In genomic region chr9:120689860-120690259, GRCh38 we compare ENCODE assay signal across 13 cellular contexts. TPM values are rescaled to one million over a fixed set of nuclear protein-coding genes. Genes with fewer than 3 reads are reported as not detected.
DNase-seq lines count a peak whose midpoint lies in the region; ATAC-seq and TF ChIP-seq lines count a peak whose summit lies in the region.
"Had no signal": no experiment of that assay in that cellular context is flagged by ENCODE, and none has a peak within 500 bp of the region (broad histone marks: within the 10 kb centered on the region; RNA-seq: fewer than 3 reads in every experiment).

No MANE protein-coding gene starts in this region.

- ATAC-seq in GM18868 (IDR thresholded peaks at IDR 0.05; ENCODE audit: unreplicated experiment) = no peak
- no peak for ATAC-seq in GM19324 (IDR thresholded peaks at IDR 0.05; ENCODE audit: low FRiP score, unreplicated experiment)
- ATAC-seq in naive thymus-derived CD8-positive, alpha-beta T cell = no peak

- POLR2A ChIA-PET in naive thymus-derived CD8-positive, alpha-beta T cell (lab: Charles Lee) = no interaction called here

- no peak overlapping the region for H3K4me3 Mint-ChIP-seq in naive thymus-derived CD8-positive, alpha-beta T cell
- H3K4me3 Mint-ChIP-seq: activated naive CD4-positive, alpha-beta T cell treated with anti-CD3 and anti-CD28 coated beads, Interleukin-2, amount 50 U/mL, for 24 hours had no signal

- H3K27ac Mint-ChIP-seq in naive thymus-derived CD8-positive, alpha-beta T cell = no peak overlapping the region
- H3K27ac Mint-ChIP-seq: activated naive CD4-positive, alpha-beta T cell treated with anti-CD3 and anti-CD28 coated beads, Interleukin-2, amount 50 U/mL, for 24 hours had no signal

- no peak for TF ChIP-seq CTCF in GM20000 (IDR thresholded peaks at IDR 0.05; ENCODE audit: extremely low read depth, missing control alignments)

- H3K36me3 Mint-ChIP-seq in naive thymus-derived CD8-positive, alpha-beta T cell = peaks cover 0 to 16% (median 13%) of the 10 kb centered on the region in 3 donors

- peaks cover 0 to 3% (median 0%) of the 10 kb centered on the region in 9 donors for H3K9me3 Mint-ChIP-seq in naive thymus-derived CD8-positive, alpha-beta T cell
- H3K9me3 Mint-ChIP-seq: activated naive CD4-positive, alpha-beta T cell treated with anti-CD3 and anti-CD28 coated beads, Interleukin-2, amount 50 U/mL, for 24 hours had no signal

- no peaks in the 10 kb centered on the region for H3K27me3 Mint-ChIP-seq in naive thymus-derived CD8-positive, alpha-beta T cell
- H3K27me3 Mint-ChIP-seq: activated naive CD4-positive, alpha-beta T cell treated with anti-CD3 and anti-CD28 coated beads, Interleukin-2, amount 50 U/mL, for 24 hours had no signal

- peaks cover 11 to 32% (median 22%) of the 10 kb centered on the region in 4 donors for H3K4me1 Mint-ChIP-seq in naive thymus-derived CD8-positive, alpha-beta T cell

- peak; percentile 56 for DNase-seq in DMS153 (lab: John Stamatoyannopoulos, UW)
- peak; percentile 62 for DNase-seq in NCI-H146 treated with DMSO at 0.1 percent for 48 hours (lab: John Stamatoyannopoulos, UW; ENCODE audit: unreplicated experiment)
- peak; percentile 74 for DNase-seq in astrocyte of the hippocampus (ENCODE audit: low read depth, low spot score)
- DNase-seq in midbrain (lab: John Stamatoyannopoulos, UW) = peak; percentile 61
- DNase-seq in naive thymus-derived CD8-positive, alpha-beta T cell = no peak
- DNase-seq in GM20000 (ENCODE audit: low spot score) = no peak
- DNase-seq: activated CD4-positive, alpha-beta T cell treated with anti-CD3 and anti-CD28 coated beads for 48 hours; effector CD8-positive, alpha-beta T cell; NCI-H82; sigmoid colon had no signal

RNA-seq across cellular contexts. Expression of gene MEGF9, which starts 24.4 kb away (rescaled TPM):
- total RNA-seq in naive thymus-derived CD8-positive, alpha-beta T cell = 10 to 100 TPM; 11.1 TPM
- 1 to 10 TPM; 3.0 to 4.9 (median 4.5) TPM for polyA plus RNA-seq in naive thymus-derived CD8-positive, alpha-beta T cell

Comparison
In these comparisons a context has a peak if more than half of its experiments do, and no peak if none do; other contexts are left out.
1. DNase-seq: peak in DMS153 (single experiment), NCI-H146 treated with DMSO at 0.1 percent for 48 hours (single experiment), astrocyte of the hippocampus (single experiment) and midbrain (single experiment); none in naive thymus-derived CD8-positive, alpha-beta T cell (0 of 10) and GM20000 (single experiment).